ENCODE assay signal across 8 cellular contexts in genomic region chr3:143001034-143001368, GRCh38. TPM values are rescaled to one million over a fixed set of nuclear protein-coding genes. Genes with fewer than 3 reads are reported as not detected.
A peak's percentile ranks its signal among the peaks of the same experiment; 100 is the strongest.
DNase-seq lines count a peak whose midpoint lies in the region; ATAC-seq, FAIRE-seq and TF ChIP-seq lines count a peak whose summit lies in the region.

No MANE protein-coding gene starts in this region.

- no peaks in the 10 kb centered on the region for H3K9me2 ChIP-seq in hepatocyte (replicated peaks; ENCODE audit: insufficient read depth)

- peak overlapping the region; percentile 97 for H3K27ac ChIP-seq in HUES64 (ENCODE audit: low read depth, low read length)
- peak overlapping the region; percentile 95 for H3K27ac ChIP-seq in hepatocyte
- H3K27ac ChIP-seq in small intestine (ENCODE audit: low read depth in 1 of 2, low read length in 1 of 2), result peak overlapping the region; percentile 77 to 84

- peak overlapping the region; percentile 96 for H3K27ac Mint-ChIP-seq in activated T-helper 17 cell treated with anti-CD3 and anti-CD28 coated beads, Interleukin-2, amount 50 U/mL, for 72 hours

- H3K4me3 ChIP-seq in HUES64 (ENCODE audit: low read length) (peak overlapping the region; percentile 96), hepatocyte (peak overlapping the region; percentile 59), small intestine (ENCODE audit: low read depth in 1 of 2, low read length in 2 of 2) (peak overlapping the region; percentile 38 to 96)

- H3K36me3 ChIP-seq in HUES64 (ENCODE audit: insufficient read depth, low read length) (no peaks in the 10 kb centered on the region), hepatocyte (replicated peaks; ENCODE audit: insufficient read depth, low read depth) (no peaks in the 10 kb centered on the region), small intestine (ENCODE audit: control insufficient read depth in 2 of 2, insufficient read depth in 2 of 2, low read length in 2 of 2) (no peaks in the 10 kb centered on the region)

- H4K20me1 ChIP-seq in hepatocyte (ENCODE audit: insufficient read depth, poor library complexity, severe bottlenecking), result peaks cover 37% of the 10 kb centered on the region

- H3K9me3 ChIP-seq in HUES64 (ENCODE audit: insufficient read depth, low read depth, low read length) (no peaks in the 10 kb centered on the region), hepatocyte (ENCODE audit: low read depth) (no peaks in the 10 kb centered on the region), small intestine (ENCODE audit: control insufficient read depth, low read depth) (no peaks in the 10 kb centered on the region)

- no peaks in the 10 kb centered on the region for H3K9me3 Mint-ChIP-seq in activated T-helper 17 cell treated with anti-CD3 and anti-CD28 coated beads, Interleukin-2, amount 50 U/mL, for 72 hours

- FAIRE-seq in small intestine (lab: Jason Lieb, UNC) (no peak), D721Med (lab: Jason Lieb, UNC) (no peak)

- H3K4me3 Mint-ChIP-seq in activated T-helper 17 cell treated with anti-CD3 and anti-CD28 coated beads, Interleukin-2, amount 50 U/mL, for 72 hours, result peak overlapping the region; percentile 93

- peaks cover 22% of the 10 kb centered on the region for H3K4me1 Mint-ChIP-seq in activated T-helper 17 cell treated with anti-CD3 and anti-CD28 coated beads, Interleukin-2, amount 50 U/mL, for 72 hours

- under 1% methylated on average over 15 of the region's 15 CpGs for WGBS in HUES64
- WGBS in hepatocyte (ENCODE audit: low lambda C conversion rate, missing lambda C conversion rate), result 1% methylated on average over 15 of the region's 15 CpGs
- WGBS in small intestine, 3 donors, result 0 to 1% (median 1%) methylated on average over 15 of the region's 15 CpGs

- in situ Hi-C loops in GM13976 (cut with MboI; ENCODE audit: low sequenced_read_pairs, unreplicated experiment), result no loop called here

- H3K36me3 Mint-ChIP-seq in activated T-helper 17 cell treated with anti-CD3 and anti-CD28 coated beads, Interleukin-2, amount 50 U/mL, for 72 hours (ENCODE audit: low read depth), result peaks cover 29% of the 10 kb centered on the region

- peak overlapping the region; percentile 80 for H3K4me2 ChIP-seq in hepatocyte

- peak overlapping the region; percentile 97 for H3K9ac ChIP-seq in HUES64 (ENCODE audit: low read depth, low read length)

- H3K27me3 Mint-ChIP-seq in activated T-helper 17 cell treated with anti-CD3 and anti-CD28 coated beads, Interleukin-2, amount 50 U/mL, for 72 hours, result no peaks in the 10 kb centered on the region

- peak overlapping the region; percentile 73 for H2AFZ ChIP-seq in hepatocyte

- DNase-seq in GM13976 (ENCODE audit: low spot score), result peak; percentile 86
- no peak for DNase-seq in hepatocyte (ENCODE audit: low spot score)
- DNase-seq in small intestine, result no peak
- DNase-seq in HuH-7.5 (ENCODE audit: low spot score), result no peak
- no peak for DNase-seq in D721Med (ENCODE audit: insufficient read length, low spot score)

- TF ChIP-seq CTCF in GM13976 (IDR thresholded peaks at IDR 0.05; ENCODE audit: borderline replicate concordance, control extremely low read depth, extremely low read depth, insufficient read depth, missing control alignments) (no peak), hepatocyte (IDR thresholded peaks at IDR 0.05; ENCODE audit: poor library complexity) (no peak), D721Med (IDR thresholded peaks at IDR 0.05; ENCODE audit: insufficient read depth, missing control alignments) (no peak)

- H3K79me2 ChIP-seq in hepatocyte, result peaks cover 51% of the 10 kb centered on the region

- peak; percentile 68 for ATAC-seq in GM21528 (IDR thresholded peaks at IDR 0.05; ENCODE audit: low FRiP score, unreplicated experiment)
- peak; percentile 80 for ATAC-seq in activated T-helper 17 cell treated with anti-CD3 and anti-CD28 coated beads, Interleukin-2, amount 50 U/mL, for 72 hours (replicated peaks)

- H3K27me3 ChIP-seq in HUES64 (ENCODE audit: insufficient read depth, low read length), result no peaks in the 10 kb centered on the region
- H3K27me3 ChIP-seq in hepatocyte, result no peaks in the 10 kb centered on the region
- no peaks in the 10 kb centered on the region for H3K27me3 ChIP-seq in small intestine (ENCODE audit: control insufficient read depth in 2 of 2, insufficient read depth in 2 of 2, low read length in 2 of 2)

- H3K4me1 ChIP-seq in HUES64 (ENCODE audit: insufficient read depth, low read length), result peaks cover 14% of the 10 kb centered on the region; the same call in 1 of the 2 replicates
- H3K4me1 ChIP-seq in hepatocyte (ENCODE audit: insufficient read depth), result peaks cover 11% of the 10 kb centered on the region
- peaks cover 0 to 7% of the 10 kb centered on the region in 2 donors for H3K4me1 ChIP-seq in small intestine (ENCODE audit: control insufficient read depth in 2 of 2, insufficient read depth in 1 of 2, low read depth in 1 of 2, low read length in 1 of 2)

RNA-seq across cellular contexts. Expression of gene U2SURP, which starts 0.4 kb away (rescaled TPM):
- polyA plus RNA-seq in HUES64 (2013, experiment 1 of 2), result 107 TPM
- polyA plus RNA-seq in HUES64 (2013, experiment 2 of 2), result 108 TPM
- 100 to 1,000 TPM; 147 to 161 TPM for total RNA-seq in activated T-helper 17 cell treated with anti-CD3 and anti-CD28 coated beads, Interleukin-2, amount 50 U/mL, for 72 hours
- total RNA-seq in hepatocyte, result 71.4 and 86.1 TPM in 2 replicates
- polyA plus RNA-seq in hepatocyte (41.5 and 45.7 TPM in 2 replicates), small intestine (10 to 100 TPM; 20.0 to 30.9 (median 27.5) TPM)

RNA-seq across cellular contexts. Expression of gene PAQR9, which starts 37.5 kb away (rescaled TPM):
- 1.7 TPM for polyA plus RNA-seq in HUES64 (2013, experiment 1 of 2)
- polyA plus RNA-seq in HUES64 (2013, experiment 2 of 2), result 2.1 TPM
- not detected for total RNA-seq in activated T-helper 17 cell treated with anti-CD3 and anti-CD28 coated beads, Interleukin-2, amount 50 U/mL, for 72 hours
- 2.9 and 3.8 TPM in 2 replicates for total RNA-seq in hepatocyte
- polyA plus RNA-seq in hepatocyte (1.3 and 3.8 TPM in 2 replicates), small intestine (not detected)
